In the genomic region with DNA sequence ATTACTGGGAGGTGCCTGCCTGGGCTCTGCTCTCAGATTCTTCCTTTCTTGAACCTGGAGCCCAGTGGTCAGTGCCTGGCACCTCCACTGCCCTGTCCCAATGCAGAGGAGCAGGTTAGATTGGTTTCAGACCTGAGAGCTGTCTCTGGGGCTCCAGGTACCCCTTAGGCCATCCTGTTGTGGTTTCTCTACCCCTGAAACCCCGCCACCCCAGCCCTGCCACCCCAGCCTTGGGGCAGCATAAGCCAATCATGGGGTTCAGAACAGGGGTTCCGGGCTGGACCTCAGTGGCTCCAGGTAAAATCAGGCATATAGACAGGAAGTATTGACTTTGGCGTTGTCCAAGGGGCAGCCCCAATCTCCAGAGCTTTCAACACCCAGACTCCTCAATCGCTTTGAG, we compare ENCODE assay signal across 14 cellular contexts. TPM values are rescaled to one million over a fixed set of nuclear protein-coding genes. Genes with fewer than 3 reads are reported as not detected.
DNase-seq lines count a peak whose midpoint lies in the region; TF ChIP-seq lines count a peak whose summit lies in the region.
"Had no signal": no experiment of that assay in that cellular context is flagged by ENCODE, and none has a peak within 500 bp of the region (broad histone marks: within the 10 kb centered on the region; RNA-seq: fewer than 3 reads in every experiment).

No MANE protein-coding gene starts in this region.

- H3K79me1 ChIP-seq in neuronal stem cell (ENCODE audit: low read depth, low read length), result peaks cover 2% of the 10 kb centered on the region

- H2BK15ac ChIP-seq in neuronal stem cell (ENCODE audit: low read length), result peak overlapping the region; percentile 42

- intact Hi-C loops in cardiac septum (cut with DNase I) (loop anchor here (5.0 to 10.0 kb wide), 2 partner anchors 87 to 500 kb away; partner anchors contain the start of genes IPO13 and PTPRF), stomach (cut with DNase I; ENCODE audit: low total_unique reads) (no loop called here)

- peak; percentile 38 for DNase-seq in cardiac septum (ENCODE audit: low spot score)
- no peak for DNase-seq in right atrium auricular region (ENCODE audit: low spot score)
- no peak for DNase-seq in neuronal stem cell (ENCODE audit: low spot score)
- DNase-seq in substantia nigra (lab: John Stamatoyannopoulos, UW), result no peak
- DNase-seq in SK-N-DZ (ENCODE audit: low spot score), result no peak
- DNase-seq in NCI-H524 treated with DMSO at 0.1 percent for 48 hours (lab: John Stamatoyannopoulos, UW), result no peak
- no peak for DNase-seq in stomach
- DNase-seq: 8988T; AML-193; Caco-2; CD8-positive, alpha-beta memory T cell; HFFc6 had no signal

- H4K91ac ChIP-seq in neuronal stem cell (ENCODE audit: low read depth, low read length, poor library complexity), result no peak overlapping the region

- no peak overlapping the region for H3K9ac ChIP-seq in neuronal stem cell (ENCODE audit: low read depth, low read length, poor library complexity)
- H3K9ac ChIP-seq: BLaER1 had no signal

- no peaks in the 10 kb centered on the region for H3K9me3 ChIP-seq in right atrium auricular region
- peaks cover 0 to 1% of the 10 kb centered on the region in 2 donors for H3K9me3 ChIP-seq in neuronal stem cell (replicated peaks in 1 of 2; ENCODE audit: control insufficient read depth in 2 of 2, insufficient read depth in 1 of 2, low read depth in 1 of 2, low read length in 2 of 2)
- no peaks in the 10 kb centered on the region for H3K9me3 ChIP-seq in stomach
- H3K9me3 ChIP-seq: BLaER1, Caco-2, HAP-1 had no signal

- H3K18ac ChIP-seq in neuronal stem cell (ENCODE audit: low read length), result no peak overlapping the region

- no peak overlapping the region for H3K23ac ChIP-seq in neuronal stem cell (ENCODE audit: low read depth, low read length, poor library complexity)

- TF ChIP-seq POLR2A in stomach (IDR thresholded peaks at IDR 0.05), result no peak

- no peak overlapping the region for H2AFZ ChIP-seq in neuronal stem cell (ENCODE audit: low read length)

- H3K4me3 ChIP-seq in right atrium auricular region (no peak overlapping the region), neuronal stem cell (ENCODE audit: low read length in 2 of 2) (no peak overlapping the region), stomach (no peak overlapping the region)
- H3K4me3 ChIP-seq: BLaER1, HAP-1 had no signal

- no peak overlapping the region for H4K8ac ChIP-seq in neuronal stem cell (ENCODE audit: low read depth, low read length)

- H3K27me3 ChIP-seq in right atrium auricular region (no peaks in the 10 kb centered on the region), neuronal stem cell (ENCODE audit: control insufficient read depth in 3 of 3, insufficient read depth in 3 of 3, low read depth in 1 of 3, low read length in 3 of 3) (peaks cover 0 to 25% (median 0%) of the 10 kb centered on the region in 3 experiments), stomach (no peaks in the 10 kb centered on the region)

- peak overlapping the region; percentile 82 for H2AK5ac ChIP-seq in neuronal stem cell (ENCODE audit: low read depth, low read length)

- H2BK120ac ChIP-seq in neuronal stem cell (ENCODE audit: low read depth, low read length), result no peak overlapping the region

- H3K4me1 ChIP-seq in right atrium auricular region, result peaks cover 0 to 32% of the 10 kb centered on the region in 2 donors
- peaks cover 14 to 17% of the 10 kb centered on the region in 2 donors for H3K4me1 ChIP-seq in neuronal stem cell (ENCODE audit: control insufficient read depth in 2 of 2, insufficient read depth in 1 of 2, low read depth in 1 of 2, low read length in 2 of 2)
- peaks cover 24 to 59% (median 49%) of the 10 kb centered on the region in 4 donors for H3K4me1 ChIP-seq in stomach

- H2BK12ac ChIP-seq in neuronal stem cell (ENCODE audit: low read length), result no peak overlapping the region

- WGBS in neuronal stem cell (ENCODE audit: extremely low coverage in 2 of 2, insufficient read length in 2 of 2, insufficient replicate concordance in 1 of 2), 2 donors, result no CpG with 5 or more reads among the region's 4 CpGs
- 86 to 94% (median 90%) methylated on average over 4 of the region's 4 CpGs for WGBS in stomach, 5 donors

- H3K14ac ChIP-seq in neuronal stem cell (ENCODE audit: low read length), result no peak overlapping the region

- no peak overlapping the region for H3K4me2 ChIP-seq in neuronal stem cell (ENCODE audit: insufficient read depth, low read length, poor library complexity, severe bottlenecking)
- H3K4me2 ChIP-seq: BLaER1 had no signal

- H3K4ac ChIP-seq in neuronal stem cell (ENCODE audit: low read length), result no peak overlapping the region

- H3K27ac ChIP-seq in right atrium auricular region, result no peak overlapping the region
- H3K27ac ChIP-seq in neuronal stem cell (replicated peaks; ENCODE audit: low read length), result no peak overlapping the region
- peak overlapping the region; percentile 89 for H3K27ac ChIP-seq in substantia nigra (ENCODE audit: low read depth, low read length, poor library complexity, severe bottlenecking)
- peak overlapping the region in 1 of 5 donors; percentile 90 for H3K27ac ChIP-seq in stomach
- H3K27ac ChIP-seq: BLaER1 had no signal

- TF ChIP-seq EP300 in stomach (IDR thresholded peaks at IDR 0.05), result no peak

- H3K36me3 ChIP-seq in right atrium auricular region (no peaks in the 10 kb centered on the region), neuronal stem cell (replicated peaks in 1 of 2; ENCODE audit: control insufficient read depth in 2 of 2, insufficient read depth in 2 of 2, low read length in 2 of 2) (no peaks in the 10 kb centered on the region), stomach (no peaks in the 10 kb centered on the region)
- H3K36me3 ChIP-seq: BLaER1, HAP-1 had no signal

- TF ChIP-seq CTCF in right atrium auricular region (IDR thresholded peaks at IDR 0.05) (no peak), stomach (IDR thresholded peaks at IDR 0.05) (no peak)

- H2BK5ac ChIP-seq in neuronal stem cell (ENCODE audit: low read length), result no peak overlapping the region

RNA-seq across cellular contexts. Expression of gene SLC6A9, which starts 3.2 kb away (rescaled TPM):
- 1.8 TPM for total RNA-seq in cardiac septum
- total RNA-seq in right atrium auricular region, result 1 to 10 TPM; 1.0 to 1.6 TPM
- polyA plus RNA-seq in neuronal stem cell (2013, experiment 1 of 2), result 10.8 TPM
- polyA plus RNA-seq in neuronal stem cell (2013, experiment 2 of 2), result 10.8 TPM
- 1.4 and 2.4 TPM in 2 replicates for polyA plus RNA-seq in SK-N-DZ (2014; cell fraction: cytosol; rRNA removed)
- 4.3 and 5.4 TPM in 2 replicates for polyA plus RNA-seq in SK-N-DZ (2014; cell fraction: nucleus; rRNA removed)
- total RNA-seq in stomach, result 10 to 100 TPM in 1 of 5 donors, 1 to 10 TPM in 3, not detected in 1; 1.3 to 40.8 (median 1.9) TPM
- polyA plus RNA-seq in stomach, result 1 to 10 TPM; 1.1 to 5.7 (median 4.3) TPM

RNA-seq across cellular contexts. Expression of gene CCDC24, which starts 43.0 kb away (rescaled TPM):
- 1.9 TPM for total RNA-seq in cardiac septum
- total RNA-seq in right atrium auricular region, result 1 to 10 TPM; 1.6 to 2.0 TPM
- polyA plus RNA-seq in neuronal stem cell (2013, experiment 1 of 2), result 5.3 TPM
- 5.5 TPM for polyA plus RNA-seq in neuronal stem cell (2013, experiment 2 of 2)
- 5.1 and 7.1 TPM in 2 replicates for polyA plus RNA-seq in SK-N-DZ (2014; cell fraction: cytosol; rRNA removed)
- polyA plus RNA-seq in SK-N-DZ (2014; cell fraction: nucleus; rRNA removed), result 11.6 and 14.3 TPM in 2 replicates
- total RNA-seq in stomach, result 10 to 100 TPM in 2 of 5 donors, 1 to 10 TPM in 3; 1.2 to 32.4 (median 6.7) TPM
- 10 to 100 TPM in 2 of 3 donors, 1 to 10 TPM in 1; 5.3 to 16.7 (median 14.6) TPM for polyA plus RNA-seq in stomach

RNA-seq across cellular contexts. Expression of gene B4GALT2, which starts 55.4 kb away (rescaled TPM):
- total RNA-seq in cardiac septum (44.3 TPM), right atrium auricular region (10 to 100 TPM; 33.0 to 48.5 TPM), stomach (10 to 100 TPM; 15.2 to 30.9 (median 23.8) TPM)
- 64.3 TPM for polyA plus RNA-seq in neuronal stem cell (2013, experiment 1 of 2)
- 60.7 TPM for polyA plus RNA-seq in neuronal stem cell (2013, experiment 2 of 2)
- polyA plus RNA-seq in SK-N-DZ (2014; cell fraction: cytosol; rRNA removed), result 87.4 and 102 TPM in 2 replicates
- polyA plus RNA-seq in SK-N-DZ (2014; cell fraction: nucleus; rRNA removed), result 61.8 and 91.4 TPM in 2 replicates
- 10 to 100 TPM; 19.9 to 37.4 (median 21.3) TPM for polyA plus RNA-seq in stomach

RNA-seq across cellular contexts. Expression of gene ATP6V0B, which starts 59.7 kb away (rescaled TPM):
- 81.6 TPM for total RNA-seq in cardiac septum
- 100 to 1,000 TPM; 108 to 154 TPM for total RNA-seq in right atrium auricular region
- 44.2 TPM for polyA plus RNA-seq in neuronal stem cell (2013, experiment 1 of 2)
- polyA plus RNA-seq in neuronal stem cell (2013, experiment 2 of 2), result 41.9 TPM
- 240 and 241 TPM in 2 replicates for polyA plus RNA-seq in SK-N-DZ (2014; cell fraction: cytosol; rRNA removed)
- 211 and 230 TPM in 2 replicates for polyA plus RNA-seq in SK-N-DZ (2014; cell fraction: nucleus; rRNA removed)
- 100 to 1,000 TPM in 1 of 5 donors, 10 to 100 TPM in 4; 32.1 to 142 (median 85.2) TPM for total RNA-seq in stomach
- 100 to 1,000 TPM in 2 of 3 donors, 10 to 100 TPM in 1; 94.7 to 188 (median 162) TPM for polyA plus RNA-seq in stomach
